Comparison of ENCODE assay signal across 1 cellular context in genomic region chr10:100535715-100536353, GRCh38.
A peak's percentile ranks its signal among the peaks of the same experiment; 100 is the strongest.
TF ChIP-seq lines count a peak whose summit lies in the region.

TSS of gene HIF1AN (plus strand) at chr10:100535943. CDS start at chr10:100535959, 16 bp downstream.

TF ChIP-seq in GM12878, 131 proteins besides CTCF, POLR2A, EP300 and RAD21 (continued from another document):
- TF ChIP-seq, protein P1, sequence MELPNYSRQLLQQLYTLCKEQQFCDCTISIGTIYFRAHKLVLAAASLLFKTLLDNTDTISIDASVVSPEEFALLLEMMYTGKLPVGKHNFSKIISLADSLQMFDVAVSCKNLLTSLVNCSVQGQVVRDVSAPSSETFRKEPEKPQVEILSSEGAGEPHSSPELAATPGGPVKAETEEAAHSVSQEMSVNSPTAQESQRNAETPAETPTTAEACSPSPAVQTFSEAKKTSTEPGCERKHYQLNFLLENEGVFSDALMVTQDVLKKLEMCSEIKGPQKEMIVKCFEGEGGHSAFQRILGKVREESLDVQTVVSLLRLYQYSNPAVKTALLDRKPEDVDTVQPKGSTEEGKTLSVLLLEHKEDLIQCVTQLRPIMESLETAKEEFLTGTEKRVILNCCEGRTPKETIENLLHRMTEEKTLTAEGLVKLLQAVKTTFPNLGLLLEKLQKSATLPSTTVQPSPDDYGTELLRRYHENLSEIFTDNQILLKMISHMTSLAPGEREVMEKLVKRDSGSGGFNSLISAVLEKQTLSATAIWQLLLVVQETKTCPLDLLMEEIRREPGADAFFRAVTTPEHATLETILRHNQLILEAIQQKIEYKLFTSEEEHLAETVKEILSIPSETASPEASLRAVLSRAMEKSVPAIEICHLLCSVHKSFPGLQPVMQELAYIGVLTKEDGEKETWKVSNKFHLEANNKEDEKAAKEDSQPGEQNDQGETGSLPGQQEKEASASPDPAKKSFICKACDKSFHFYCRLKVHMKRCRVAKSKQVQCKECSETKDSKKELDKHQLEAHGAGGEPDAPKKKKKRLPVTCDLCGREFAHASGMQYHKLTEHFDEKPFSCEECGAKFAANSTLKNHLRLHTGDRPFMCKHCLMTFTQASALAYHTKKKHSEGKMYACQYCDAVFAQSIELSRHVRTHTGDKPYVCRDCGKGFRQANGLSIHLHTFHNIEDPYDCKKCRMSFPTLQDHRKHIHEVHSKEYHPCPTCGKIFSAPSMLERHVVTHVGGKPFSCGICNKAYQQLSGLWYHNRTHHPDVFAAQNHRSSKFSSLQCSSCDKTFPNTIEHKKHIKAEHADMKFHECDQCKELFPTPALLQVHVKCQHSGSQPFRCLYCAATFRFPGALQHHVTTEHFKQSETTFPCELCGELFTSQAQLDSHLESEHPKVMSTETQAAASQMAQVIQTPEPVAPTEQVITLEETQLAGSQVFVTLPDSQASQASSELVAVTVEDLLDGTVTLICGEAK (IDR thresholded peaks at IDR 0.05; ENCODE audit: borderline replicate concordance): peak; percentile 91
- TF ChIP-seq YY1 (IDR thresholded peaks at IDR 0.05; ENCODE audit: low read depth, low read length) (peak; percentile 96), EGR1 (IDR thresholded peaks at IDR 0.05; ENCODE audit: borderline replicate concordance in 1 of 2, low read depth in 2 of 2, low read length in 2 of 2) (peak in 1 of 2 experiments; percentile 59; a peak in 2 of 3 replicates), HDAC2 (IDR thresholded peaks at IDR 0.05) (no peak), RCOR1 (conservative IDR thresholded peaks at IDR 0.05; ENCODE audit: low read depth, low read length) (peak; percentile 76; the same call in 1 of the 2 replicates)
- TF ChIP-seq, protein P2, sequence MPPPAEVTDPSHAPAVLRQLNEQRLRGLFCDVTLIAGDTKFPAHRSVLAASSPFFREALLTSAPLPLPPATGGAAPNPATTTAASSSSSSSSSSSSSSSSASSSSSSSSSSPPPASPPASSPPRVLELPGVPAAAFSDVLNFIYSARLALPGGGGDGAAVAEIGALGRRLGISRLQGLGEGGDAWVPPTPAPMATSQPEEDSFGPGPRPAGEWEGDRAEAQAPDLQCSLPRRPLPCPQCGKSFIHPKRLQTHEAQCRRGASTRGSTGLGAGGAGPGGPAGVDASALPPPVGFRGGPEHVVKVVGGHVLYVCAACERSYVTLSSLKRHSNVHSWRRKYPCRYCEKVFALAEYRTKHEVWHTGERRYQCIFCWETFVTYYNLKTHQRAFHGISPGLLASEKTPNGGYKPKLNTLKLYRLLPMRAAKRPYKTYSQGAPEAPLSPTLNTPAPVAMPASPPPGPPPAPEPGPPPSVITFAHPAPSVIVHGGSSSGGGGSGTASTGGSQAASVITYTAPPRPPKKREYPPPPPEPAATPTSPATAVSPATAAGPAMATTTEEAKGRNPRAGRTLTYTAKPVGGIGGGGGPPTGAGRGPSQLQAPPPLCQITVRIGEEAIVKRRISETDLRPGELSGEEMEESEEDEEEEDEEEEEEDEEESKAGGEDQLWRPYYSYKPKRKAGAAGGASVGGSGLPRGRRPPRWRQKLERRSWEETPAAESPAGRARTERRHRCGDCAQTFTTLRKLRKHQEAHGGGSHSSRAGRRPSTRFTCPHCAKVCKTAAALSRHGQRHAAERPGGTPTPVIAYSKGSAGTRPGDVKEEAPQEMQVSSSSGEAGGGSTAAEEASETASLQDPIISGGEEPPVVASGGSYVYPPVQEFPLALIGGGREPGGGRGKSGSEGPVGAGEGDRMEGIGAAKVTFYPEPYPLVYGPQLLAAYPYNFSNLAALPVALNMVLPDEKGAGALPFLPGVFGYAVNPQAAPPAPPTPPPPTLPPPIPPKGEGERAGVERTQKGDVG (CRISPR knock-in tag; IDR thresholded peaks at IDR 0.05): no peak
